1 cellular context compared by ENCODE assay signal in genomic region chr19:41355802-41356201, GRCh38.
TF ChIP-seq lines count a peak whose summit lies in the region.

No MANE protein-coding gene starts in this region.

TF ChIP-seq in H1, 55 proteins besides CTCF, POLR2A, EP300 and RAD21:
- no peak for TF ChIP-seq RXRA (IDR thresholded peaks at IDR 0.05; ENCODE audit: insufficient read depth, low read depth, low read length)
- no peak for TF ChIP-seq CTBP2 (IDR thresholded peaks at IDR 0.05; ENCODE audit: borderline replicate concordance, insufficient read depth, insufficient read length, low read length)
- TF ChIP-seq GABPA (IDR thresholded peaks at IDR 0.05; ENCODE audit: borderline replicate concordance, insufficient read depth, low read length), result no peak
- no peak for TF ChIP-seq JUND (IDR thresholded peaks at IDR 0.05; ENCODE audit: low read length)
- TF ChIP-seq SRF (IDR thresholded peaks at IDR 0.05; ENCODE audit: low read depth, low read length), result no peak
- TF ChIP-seq SUZ12 (IDR thresholded peaks at IDR 0.05; ENCODE audit: low read length), result no peak
- no peak for TF ChIP-seq PHF8 (conservative IDR thresholded peaks at IDR 0.05; ENCODE audit: low read depth, low read length)
- TF ChIP-seq SIX5 (IDR thresholded peaks at IDR 0.05; ENCODE audit: low read depth, low read length), result no peak
- TF ChIP-seq TBP (IDR thresholded peaks at IDR 0.05; ENCODE audit: low read depth, low read length), result no peak
- TF ChIP-seq ATF2 (IDR thresholded peaks at IDR 0.05; ENCODE audit: low read length), result no peak
- TF ChIP-seq CBX8 (IDR thresholded peaks at IDR 0.05; ENCODE audit: borderline replicate concordance, low read depth, low read length), result no peak
- TF ChIP-seq CHD1 (IDR thresholded peaks at IDR 0.05; ENCODE audit: low read depth, low read length), result no peak
- no peak for TF ChIP-seq RFX5 (IDR thresholded peaks at IDR 0.05; ENCODE audit: borderline replicate concordance, low read depth, low read length)
- no peak for TF ChIP-seq EGR1 (IDR thresholded peaks at IDR 0.05; ENCODE audit: borderline replicate concordance, low read depth, low read length)
- TF ChIP-seq JUN (IDR thresholded peaks at IDR 0.05; ENCODE audit: low read depth, low read length), result no peak
- no peak for TF ChIP-seq SP1 (IDR thresholded peaks at IDR 0.05; ENCODE audit: low read depth, low read length)
- TF ChIP-seq YY1 (IDR thresholded peaks at IDR 0.05; ENCODE audit: low read depth, low read length), result no peak
- TF ChIP-seq SP2 (IDR thresholded peaks at IDR 0.05; ENCODE audit: low read length), result no peak
TF ChIP-seq in H1: peak in this region for 0.
